Comparison of ENCODE assay signal across 31 cellular contexts in the genomic region with DNA sequence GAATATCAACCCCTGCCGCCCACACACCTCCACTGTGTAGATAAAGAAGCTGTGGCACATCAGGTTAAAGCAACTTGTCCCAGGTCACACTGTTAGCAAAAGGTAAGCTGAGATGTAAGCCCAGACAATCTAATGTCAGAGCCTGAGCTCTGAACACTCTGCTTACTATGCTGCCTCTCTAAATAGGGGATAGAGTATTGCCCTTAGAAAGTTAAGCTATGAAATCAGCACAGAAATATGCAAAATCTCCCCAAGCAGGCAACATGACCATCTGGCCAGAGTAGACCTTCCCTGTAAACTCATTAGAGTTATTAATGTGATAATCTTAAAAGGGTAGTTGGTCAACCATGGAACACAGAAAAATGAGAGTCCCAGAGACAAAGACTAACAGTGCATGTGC.
DNase-seq lines count a peak whose midpoint lies in the region; ATAC-seq, FAIRE-seq and TF ChIP-seq lines count a peak whose summit lies in the region.
"Had no signal": no experiment of that assay in that cellular context is flagged by ENCODE, and none has a peak within 500 bp of the region (broad histone marks: within the 10 kb centered on the region; RNA-seq: fewer than 3 reads in every experiment).

No MANE protein-coding gene starts in this region.

- TF ChIP-seq CTCF in HFFc6 (IDR thresholded peaks at IDR 0.05), result no peak
- no peak for TF ChIP-seq CTCF in astrocyte (IDR thresholded peaks at IDR 0.05; ENCODE audit: insufficient read depth, low read depth, low read length)
- no peak for TF ChIP-seq CTCF in ovary (IDR thresholded peaks at IDR 0.05)

- H3K9me3 Mint-ChIP-seq in HFFc6 (no peaks in the 10 kb centered on the region; the same call in 1 of the 2 replicates), astrocyte (ENCODE audit: unreplicated experiment) (peaks cover 9% of the 10 kb centered on the region), T-cell (peaks cover 0 to 12% (median 0%) of the 10 kb centered on the region in 3 donors)

- H3K4me2 ChIP-seq in astrocyte (ENCODE audit: low read length), result no peak overlapping the region

- H3K36me3 Mint-ChIP-seq in HFFc6 (ENCODE audit: low read depth), result no peaks in the 10 kb centered on the region
- H3K36me3 Mint-ChIP-seq in astrocyte (ENCODE audit: low read depth, unreplicated experiment), result no peaks in the 10 kb centered on the region
- H3K36me3 Mint-ChIP-seq in T-cell, result peaks cover 10% of the 10 kb centered on the region

- H3K4me1 Mint-ChIP-seq in HFFc6 (ENCODE audit: low read depth) (peaks cover 17% of the 10 kb centered on the region), astrocyte (ENCODE audit: low read depth, unreplicated experiment) (peaks cover 14% of the 10 kb centered on the region), T-cell (peaks cover 38 to 43% (median 42%) of the 10 kb centered on the region in 3 donors)

- H3K27ac Mint-ChIP-seq in HFFc6 (no peak overlapping the region), astrocyte (ENCODE audit: unreplicated experiment) (no peak overlapping the region), T-cell (no peak overlapping the region)
- H3K27ac Mint-ChIP-seq: activated CD4-positive, alpha-beta T cell treated with anti-CD3 and anti-CD28 coated beads, Interleukin-2, amount 10 ng/mL, durations not matched to agents 7 days and 5 days; activated T-cell treated with anti-CD3 and anti-CD28 coated beads, Interleukin-2, amount 50 U/mL, for 24 hours had no signal

- H3K4me3 Mint-ChIP-seq in HFFc6, result no peak overlapping the region
- no peak overlapping the region for H3K4me3 Mint-ChIP-seq in astrocyte (ENCODE audit: unreplicated experiment)
- no peak overlapping the region for H3K4me3 Mint-ChIP-seq in T-cell
- H3K4me3 Mint-ChIP-seq: activated CD4-positive, alpha-beta T cell treated with anti-CD3 and anti-CD28 coated beads, Interleukin-2, amount 10 ng/mL, durations not matched to agents 7 days and 5 days; activated T-cell treated with anti-CD3 and anti-CD28 coated beads, Interleukin-2, amount 50 U/mL, for 24 hours; CD8-positive, alpha-beta memory T cell had no signal

- POLR2A ChIA-PET in T-cell (lab: Charles Lee), result no interaction called here

- ATAC-seq in T-cell (replicated peaks in 1 of 4), result no peak
- ATAC-seq in Right ventricle myocardium inferior, result no peak
- no peak for ATAC-seq in GM21526 (IDR thresholded peaks at IDR 0.05; ENCODE audit: low FRiP score, unreplicated experiment)
- ATAC-seq: left cardiac atrium, psoas muscle had no signal

- H3K9me3 ChIP-seq in astrocyte (ENCODE audit: insufficient read depth, low read depth, low read length) (no peaks in the 10 kb centered on the region), ovary (no peaks in the 10 kb centered on the region)
- H3K9me3 ChIP-seq: breast epithelium, neutrophil, psoas muscle, testis had no signal

- intact Hi-C loops in Right ventricle myocardium inferior (cut with DNase I) (no loop called here), ovary (cut with DNase I) (no loop called here)

- no peaks in the 10 kb centered on the region for H4K20me1 ChIP-seq in astrocyte (ENCODE audit: insufficient read depth, low read length)

- DNase-seq in AG08395 (ENCODE audit: low spot score) (peak; percentile 32), HFFc6 (peak; percentile 17), astrocyte (ENCODE audit: low read depth) (peak; percentile 69), iris pigment epithelial cell (ENCODE audit: low read depth) (peak; percentile 59), T-cell (no peak), Right ventricle myocardium inferior (ENCODE audit: missing footprints) (no peak), ovary (no peak)
- DNase-seq: 8988T; activated CD4-positive, alpha-beta T cell treated with anti-CD3 and anti-CD28 coated beads, Interleukin-2, amount 10 ng/mL, durations not matched to agents 7 days and 5 days; activated gamma-delta T cell treated with Interleukin-2 at 50 U/mL for 16 hours; activated T-cell treated with anti-CD3 and anti-CD28 coated beads, Interleukin-2, amount 50 U/mL, for 24 hours; CD8-positive, alpha-beta memory T cell; effector CD4-positive, alpha-beta T cell; foreskin melanocyte; GDM1; left cardiac atrium; mammary epithelial cell; NCI-H1417; NCI-H345; psoas muscle; stimulated activated naive CD4-positive, alpha-beta T cell treated with Interleukin-2 at 50 U/mL for 16 hours; T-helper 9 cell; testis had no signal

- no peak for FAIRE-seq in astrocyte (lab: Jason Lieb, UNC)
- FAIRE-seq: colon, urothelium cell line had no signal

- TF ChIP-seq POLR2A in ovary (IDR thresholded peaks at IDR 0.05), result no peak

- H3K4me1 ChIP-seq in astrocyte (ENCODE audit: insufficient read depth, low read length) (peaks cover 13% of the 10 kb centered on the region), ovary (ENCODE audit: insufficient read depth) (peaks cover 1% of the 10 kb centered on the region)
- H3K4me1 ChIP-seq: breast epithelium, HAP-1, psoas muscle, testis had no signal

- 77 to 80% (median 77%) methylated on average over 1 of the region's 1 CpG for WGBS in ovary, 3 donors

- H3K79me2 ChIP-seq in astrocyte (ENCODE audit: insufficient read depth, low read length), result no peaks in the 10 kb centered on the region

- no peak overlapping the region for H3K9ac ChIP-seq in astrocyte (ENCODE audit: low read length)

- TF ChIP-seq EP300 in ovary (IDR thresholded peaks at IDR 0.05), result no peak

- H3K27me3 Mint-ChIP-seq in HFFc6 (ENCODE audit: insufficient read depth) (no peaks in the 10 kb centered on the region), astrocyte (ENCODE audit: low read depth, unreplicated experiment) (no peaks in the 10 kb centered on the region), T-cell (no peaks in the 10 kb centered on the region)
- H3K27me3 Mint-ChIP-seq: activated CD4-positive, alpha-beta T cell treated with anti-CD3 and anti-CD28 coated beads, Interleukin-2, amount 10 ng/mL, durations not matched to agents 7 days and 5 days; activated T-cell treated with anti-CD3 and anti-CD28 coated beads, Interleukin-2, amount 50 U/mL, for 24 hours; CD8-positive, alpha-beta memory T cell had no signal

- CTCF ChIA-PET in T-cell (lab: Charles Lee), result no interaction called here

- H3K27me3 ChIP-seq in astrocyte (ENCODE audit: insufficient read depth, low read length) (no peaks in the 10 kb centered on the region), ovary (no peaks in the 10 kb centered on the region)
- H3K27me3 ChIP-seq: breast epithelium, neutrophil, testis had no signal

- H3K4me3 ChIP-seq in astrocyte (ENCODE audit: insufficient read depth, low read depth, low read length) (no peak overlapping the region), ovary (no peak overlapping the region)
- H3K4me3 ChIP-seq: breast epithelium, HAP-1, psoas muscle, testis had no signal

- H3K27ac ChIP-seq in astrocyte (ENCODE audit: low read depth, low read length), result no peak overlapping the region
- no peak overlapping the region for H3K27ac ChIP-seq in ovary
- H3K27ac ChIP-seq: breast epithelium, epithelial cell of prostate, neutrophil, psoas muscle, RWPE1, testis had no signal

- no peak overlapping the region for H2AFZ ChIP-seq in astrocyte (ENCODE audit: low read depth, low read length)

- H3K36me3 ChIP-seq in astrocyte (ENCODE audit: insufficient read depth, low read length) (no peaks in the 10 kb centered on the region), ovary (no peaks in the 10 kb centered on the region)
- H3K36me3 ChIP-seq: breast epithelium, HAP-1, neutrophil had no signal

Comparison
In these comparisons a context has a peak if more than half of its experiments do, and no peak if none do; other contexts are left out.
1. DNase-seq: peak in AG08395 (single experiment), HFFc6 (single experiment), astrocyte (single experiment) and iris pigment epithelial cell (single experiment); none in T-cell (0 of 34), Right ventricle myocardium inferior (single experiment) and ovary (0 of 5).